ENCODE assay signal across 8 cellular contexts in genomic region chr11:96342131-96342970, GRCh38. TPM values are rescaled to one million over a fixed set of nuclear protein-coding genes. Genes with fewer than 3 reads are reported as not detected.
DNase-seq lines count a peak whose midpoint lies in the region; ATAC-seq lines count a peak whose summit lies in the region.

No MANE protein-coding gene starts in this region.

- peaks cover 55 to 62% of the 10 kb centered on the region in 2 donors for H3K4me1 Mint-ChIP-seq in immature natural killer cell
- H3K4me1 Mint-ChIP-seq in stimulated activated effector memory CD8-positive, alpha-beta T cell treated with anti-CD3 and anti-CD28 coated beads, Interleukin-12 subunit alpha, Interleukin-12 subunit beta, amount 100 ng/mL, for 72 hours, result peaks cover 54% of the 10 kb centered on the region

- intact Hi-C loops in Right ventricle myocardium superior (cut with DNase I), result loop anchor here (2.0 to 5.0 kb wide), 2 partner anchors 288 to 500 kb away; no protein-coding TSS in a partner anchor
- intact Hi-C loops in Right ventricle myocardium inferior (cut with DNase I), result loop anchor here (2.0 to 10.0 kb wide), 5 partner anchors 28 to 506 kb away; partner anchors contain the start of gene MTMR2

- H3K27ac Mint-ChIP-seq in immature natural killer cell, result peak overlapping the region; percentile 27 to 96 (median 64)
- peak overlapping the region; percentile 82 for H3K27ac Mint-ChIP-seq in stimulated activated effector memory CD8-positive, alpha-beta T cell treated with anti-CD3 and anti-CD28 coated beads, Interleukin-12 subunit alpha, Interleukin-12 subunit beta, amount 100 ng/mL, for 72 hours

- peak overlapping the region; percentile 89 to 100 (median 94) for H3K4me3 Mint-ChIP-seq in immature natural killer cell
- peak overlapping the region; percentile 81 for H3K4me3 Mint-ChIP-seq in stimulated activated effector memory CD8-positive, alpha-beta T cell treated with anti-CD3 and anti-CD28 coated beads, Interleukin-12 subunit alpha, Interleukin-12 subunit beta, amount 100 ng/mL, for 72 hours

- ATAC-seq in Right ventricle myocardium superior (ENCODE audit: poor library complexity) (peak; percentile 2), Right ventricle myocardium inferior (no peak), GM21367 (IDR thresholded peaks at IDR 0.05; ENCODE audit: unreplicated experiment) (no peak)
- ATAC-seq in stimulated activated effector memory CD8-positive, alpha-beta T cell treated with anti-CD3 and anti-CD28 coated beads, Interleukin-12 subunit alpha, Interleukin-12 subunit beta, amount 100 ng/mL, for 72 hours, result no peak

- peak overlapping the region; percentile 4 for H3K27ac ChIP-seq in angular gyrus (ENCODE audit: low read depth, low read length)

- H3K36me3 Mint-ChIP-seq in immature natural killer cell, result no peaks in the 10 kb centered on the region
- no peaks in the 10 kb centered on the region for H3K36me3 Mint-ChIP-seq in stimulated activated effector memory CD8-positive, alpha-beta T cell treated with anti-CD3 and anti-CD28 coated beads, Interleukin-12 subunit alpha, Interleukin-12 subunit beta, amount 100 ng/mL, for 72 hours

- H3K27me3 Mint-ChIP-seq in immature natural killer cell (ENCODE audit: low read depth in 3 of 3), result peaks cover 0 to 5% (median 4%) of the 10 kb centered on the region in 3 donors

- DNase-seq in Right ventricle myocardium superior (no peak), Right ventricle myocardium inferior (ENCODE audit: missing footprints) (no peak), immature natural killer cell (peak in 1 of 3 donors; percentile 1), NCI-H128 (lab: John Stamatoyannopoulos, UW; ENCODE audit: unreplicated experiment) (no peak)
- DNase-seq in stimulated activated effector memory CD8-positive, alpha-beta T cell treated with anti-CD3 and anti-CD28 coated beads, Interleukin-12 subunit alpha, Interleukin-12 subunit beta, amount 100 ng/mL, for 72 hours (ENCODE audit: low spot score in 2 of 2), result no peak
- no peak for DNase-seq in activated CD8-positive, alpha-beta memory T cell treated with anti-CD3 and anti-CD28 coated beads, Interleukin-2, amount 50 U/mL, for 48 hours

- H3K9me3 Mint-ChIP-seq in immature natural killer cell, result no peaks in the 10 kb centered on the region
- no peaks in the 10 kb centered on the region for H3K9me3 Mint-ChIP-seq in stimulated activated effector memory CD8-positive, alpha-beta T cell treated with anti-CD3 and anti-CD28 coated beads, Interleukin-12 subunit alpha, Interleukin-12 subunit beta, amount 100 ng/mL, for 72 hours

RNA-seq across cellular contexts. Expression of gene MAML2, which starts 0.6 kb away (rescaled TPM):
- total RNA-seq in Right ventricle myocardium superior (4.5 TPM), Right ventricle myocardium inferior (5.2 TPM)
- polyA plus RNA-seq in immature natural killer cell, result 1 to 10 TPM in 2 of 3 donors, under 1 TPM in 1; 0.26 to 4.5 (median 1.1) TPM

RNA-seq across cellular contexts. Expression of gene CCDC82, which starts 47.4 kb away (rescaled TPM):
- total RNA-seq in Right ventricle myocardium superior, result 12.7 TPM
- 16.9 TPM for total RNA-seq in Right ventricle myocardium inferior
- 10 to 100 TPM; 11.4 to 30.7 (median 20.9) TPM for polyA plus RNA-seq in immature natural killer cell

RNA-seq across cellular contexts. Expression of gene JRKL, which starts 47.5 kb away (rescaled TPM):
- total RNA-seq in Right ventricle myocardium superior (6.5 TPM), Right ventricle myocardium inferior (6.0 TPM)
- 1 to 10 TPM in 2 of 3 donors, not detected in 1; 1.2 to 2.7 TPM for polyA plus RNA-seq in immature natural killer cell
